ENCODE assay signal across 1 cellular context in genomic region chr12:76084277-76085158, GRCh38.
TF ChIP-seq lines count a peak whose summit lies in the region.

Gene NAP1L1, minus strand, starts transcription at chr12:76084685. Its CDS starts 10,466 bp downstream, at chr12:76074219.

TF ChIP-seq in HepG2, 621 proteins besides CTCF, POLR2A, EP300 and RAD21 (continued from another document and continues in another):
- TF ChIP-seq TFE3 (CRISPR knock-in tag; IDR thresholded peaks at IDR 0.05) (peak; percentile 13; the same call in 1 of the 2 replicates), ZC3H4 (CRISPR knock-in tag; IDR thresholded peaks at IDR 0.05; ENCODE audit: borderline replicate concordance) (no peak), ZNF644 (CRISPR knock-in tag; IDR thresholded peaks at IDR 0.05; ENCODE audit: low read depth) (no peak), SNAPC4 (CRISPR knock-in tag; IDR thresholded peaks at IDR 0.05) (no peak), ZNF34 (CRISPR knock-in tag; IDR thresholded peaks at IDR 0.05; ENCODE audit: borderline replicate concordance) (no peak), CREB3 (CRISPR knock-in tag; IDR thresholded peaks at IDR 0.05) (peak; percentile 26; the same call in 1 of the 2 replicates), FOXP4 (CRISPR knock-in tag; IDR thresholded peaks at IDR 0.05) (peak; percentile 16; the same call in 1 of the 2 replicates), BRF2 (CRISPR knock-in tag; IDR thresholded peaks at IDR 0.05) (no peak), KDM2A (CRISPR knock-in tag; IDR thresholded peaks at IDR 0.05; ENCODE audit: borderline replicate concordance, low read depth) (no peak; the same call in 1 of the 2 replicates), CENPBD1 (CRISPR knock-in tag; IDR thresholded peaks at IDR 0.05; ENCODE audit: borderline replicate concordance, low read depth) (no peak), HMGA1 (CRISPR knock-in tag; conservative IDR thresholded peaks at IDR 0.05) (no peak), CEBPG (CRISPR knock-in tag; IDR thresholded peaks at IDR 0.05) (no peak), TOE1 (CRISPR knock-in tag; IDR thresholded peaks at IDR 0.05) (no peak), ZBTB26 (CRISPR knock-in tag; IDR thresholded peaks at IDR 0.05; ENCODE audit: borderline replicate concordance) (no peak), ZBTB42 (CRISPR knock-in tag; IDR thresholded peaks at IDR 0.05) (no peak), MED1 (CRISPR knock-in tag; IDR thresholded peaks at IDR 0.05) (peak; percentile 40; the same call in 1 of the 2 replicates), JUN (CRISPR knock-in tag; IDR thresholded peaks at IDR 0.05) (no peak), FIP1L1 (IDR thresholded peaks at IDR 0.05; ENCODE audit: borderline replicate concordance, insufficient read depth, low read depth, low read length) (no peak), ZNF543 (CRISPR knock-in tag; IDR thresholded peaks at IDR 0.05) (peak; percentile 63; the same call in 1 of the 2 replicates), YEATS2 (CRISPR knock-in tag; IDR thresholded peaks at IDR 0.05; ENCODE audit: borderline replicate concordance) (peak; percentile 54; the same call in 1 of the 2 replicates), IRF1 (CRISPR knock-in tag; IDR thresholded peaks at IDR 0.05; ENCODE audit: low read depth) (no peak), ZNF337 (CRISPR knock-in tag; IDR thresholded peaks at IDR 0.05; ENCODE audit: borderline replicate concordance, low read depth) (0 out of 2 replicates have a peak, but pooled peaks have one; percentile 22), MIXL1 (CRISPR knock-in tag; IDR thresholded peaks at IDR 0.05) (no peak), GLMP (CRISPR knock-in tag; IDR thresholded peaks at IDR 0.05; ENCODE audit: borderline replicate concordance) (no peak), ZBTB38 (CRISPR knock-in tag; IDR thresholded peaks at IDR 0.05) (peak; percentile 21; the same call in 1 of the 2 replicates), HOXA3 (CRISPR knock-in tag; IDR thresholded peaks at IDR 0.05) (peak; percentile 57; the same call in 1 of the 2 replicates), MYC (CRISPR knock-in tag; IDR thresholded peaks at IDR 0.05; ENCODE audit: borderline replicate concordance) (peak; percentile 84), PLRG1 (conservative IDR thresholded peaks at IDR 0.05) (no peak), JUND (CRISPR knock-in tag; IDR thresholded peaks at IDR 0.05) (no peak), ZNF251 (CRISPR knock-in tag; IDR thresholded peaks at IDR 0.05) (no peak), GZF1 (CRISPR knock-in tag; IDR thresholded peaks at IDR 0.05) (no peak), ZNF709 (CRISPR knock-in tag; IDR thresholded peaks at IDR 0.05) (peak; percentile 86; the same call in 1 of the 2 replicates), KMT2A (CRISPR knock-in tag; IDR thresholded peaks at IDR 0.05) (peak; percentile 83), STAT6 (CRISPR knock-in tag; IDR thresholded peaks at IDR 0.05; ENCODE audit: borderline replicate concordance) (no peak; the same call in 1 of the 2 replicates), ZNF609 (CRISPR knock-in tag; IDR thresholded peaks at IDR 0.05; ENCODE audit: borderline replicate concordance) (no peak)
